In genomic region chr18:48950536-48951447, GRCh38 we compare ENCODE assay signal across 8 cellular contexts. TPM values are rescaled to one million over a fixed set of nuclear protein-coding genes. Genes with fewer than 3 reads are reported as not detected.
DNase-seq lines count a peak whose midpoint lies in the region; ATAC-seq and TF ChIP-seq lines count a peak whose summit lies in the region.

SMAD7 (minus strand) TSS chr18:48950965; CDS start chr18:48950424, 541 bp downstream.

- POLR2A ChIA-PET in BJ (lab: Charles Lee) (interaction anchor here (0.6 kb wide), 1 partner anchor 123 kb away, joined by 9 read pairs; no protein-coding TSS in a partner anchor), HCT116 (lab: Charles Lee) (no interaction called here)
- POLR2A ChIA-PET in activated CD8-positive, alpha-beta T cell treated with anti-CD3 and anti-CD28 coated beads, Interleukin-2, amount 10 ng/mL, durations not matched to agents 7 days and 5 days (lab: Charles Lee) = interaction anchor here (0.6 to 2.9 kb wide), 6 partner anchors 10 to 92 kb away, joined by 3 to 14 read pairs (median 3); no protein-coding TSS in a partner anchor

- TSS peak; percentile 73 for BruUV-seq in HCT116 (replicated peaks; lab: Mats Ljungman, UMichigan)

- intact Hi-C loops in HCT116 (cut with micrococcal nuclease) (no loop called here), prostate gland (cut with DNase I) (loop anchor here (10.0 kb wide), 1 partner anchor 234 kb away; no protein-coding TSS in a partner anchor)

- TF ChIP-seq RAD21 in HCT116 (IDR thresholded peaks at IDR 0.05; ENCODE audit: low read depth) = no peak

- no peaks in the 10 kb centered on the region for H3K9me3 ChIP-seq in HCT116 (ENCODE audit: control insufficient read depth in 1 of 2, insufficient read depth in 1 of 2, low read depth in 1 of 2, low read length in 2 of 2)
- no peaks in the 10 kb centered on the region for H3K9me3 ChIP-seq in cardiac muscle cell (ENCODE audit: low read depth)
- no peaks in the 10 kb centered on the region for H3K9me3 ChIP-seq in prostate gland

- no peak for DNase-seq in BJ (ENCODE audit: low read depth)
- DNase-seq in HCT116 (ENCODE audit: low read depth, low spot score) = no peak
- DNase-seq in activated CD8-positive, alpha-beta T cell treated with anti-CD3 and anti-CD28 coated beads, Interleukin-2, amount 10 ng/mL, durations not matched to agents 7 days and 5 days = no peak
- DNase-seq in cardiac muscle cell (ENCODE audit: low read depth in 1 of 2, low spot score in 1 of 2) = no peak
- DNase-seq in prostate gland (ENCODE audit: low spot score) = no peak
- DNase-seq in hippocampal formation (lab: John Stamatoyannopoulos, UW) = no peak
- no peak for DNase-seq in NCI-H2029 (lab: John Stamatoyannopoulos, UW)

- TF ChIP-seq CTCF in BJ (IDR thresholded peaks at IDR 0.05; ENCODE audit: insufficient read depth, low read depth, low read length) = no peak
- no peak for TF ChIP-seq CTCF in HCT116 (IDR thresholded peaks at IDR 0.05 in 2 of 3, conservative IDR thresholded peaks at IDR 0.05 in 1 of 3; ENCODE audit: borderline replicate concordance in 1 of 3, insufficient read depth in 1 of 3, low read depth in 2 of 3, low read length in 2 of 3)
- TF ChIP-seq CTCF in cardiac muscle cell (IDR thresholded peaks at IDR 0.05; ENCODE audit: low read depth, low read length) = no peak
- TF ChIP-seq CTCF in prostate gland (IDR thresholded peaks at IDR 0.05) = no peak

- H3K4me3 ChIP-seq in BJ (ENCODE audit: low read depth, low read length) (peak within 1 kb of the TSS; percentile 90), HCT116 (replicated peaks in 1 of 2; ENCODE audit: low read depth in 1 of 2, low read length in 2 of 2) (peak within 1 kb of the TSS; percentile 39 to 65), cardiac muscle cell (peak within 1 kb of the TSS; percentile 100), prostate gland (peak within 1 kb of the TSS; percentile 70 to 93)

- peak within 1 kb of the TSS; percentile 59 for H3K9ac ChIP-seq in HCT116 (ENCODE audit: low read length)

- peaks cover 4% of the 10 kb centered on the region for H3K27me3 Mint-ChIP-seq in activated CD8-positive, alpha-beta T cell treated with anti-CD3 and anti-CD28 coated beads, Interleukin-2, amount 10 ng/mL, durations not matched to agents 7 days and 5 days (ENCODE audit: low read depth)

- H3K9me3 Mint-ChIP-seq in activated CD8-positive, alpha-beta T cell treated with anti-CD3 and anti-CD28 coated beads, Interleukin-2, amount 10 ng/mL, durations not matched to agents 7 days and 5 days (ENCODE audit: insufficient read depth) = no peaks in the 10 kb centered on the region

- H3K27me3 ChIP-seq in BJ (ENCODE audit: control insufficient read depth, insufficient read depth, low read length) = no peaks in the 10 kb centered on the region
- H3K27me3 ChIP-seq in HCT116 (ENCODE audit: insufficient read depth, low read length) = peaks cover 18% of the 10 kb centered on the region; the same call in 1 of the 2 replicates
- no peaks in the 10 kb centered on the region for H3K27me3 ChIP-seq in cardiac muscle cell
- H3K27me3 ChIP-seq in prostate gland (replicated peaks; ENCODE audit: insufficient read depth) = no peaks in the 10 kb centered on the region

- no peak for TF ChIP-seq POLR2A in HCT116 (IDR thresholded peaks at IDR 0.05; ENCODE audit: borderline replicate concordance, extremely low read depth, insufficient read depth, insufficient read length)
- no peak for TF ChIP-seq POLR2A in prostate gland (IDR thresholded peaks at IDR 0.05)

- no peaks in the 10 kb centered on the region for H4K20me1 ChIP-seq in HCT116 (ENCODE audit: insufficient read depth)

- peak within 1 kb of the TSS; percentile 100 for H3K4me3 Mint-ChIP-seq in activated CD8-positive, alpha-beta T cell treated with anti-CD3 and anti-CD28 coated beads, Interleukin-2, amount 10 ng/mL, durations not matched to agents 7 days and 5 days

- H3K36me3 ChIP-seq in BJ (ENCODE audit: control insufficient read depth, insufficient read depth, low read length) (peaks cover 2% of the 10 kb centered on the region), HCT116 (ENCODE audit: control insufficient read depth in 1 of 2, insufficient read depth in 2 of 2, low read length in 2 of 2) (no peaks in the 10 kb centered on the region), cardiac muscle cell (peaks cover 18% of the 10 kb centered on the region), prostate gland (no peaks in the 10 kb centered on the region)

- peaks cover 49 to 79% of the 10 kb centered on the region in 2 experiments for H3K4me1 ChIP-seq in HCT116 (ENCODE audit: control insufficient read depth in 1 of 2, insufficient read depth in 2 of 2, low read length in 2 of 2)
- peaks cover 25% of the 10 kb centered on the region for H3K4me1 ChIP-seq in cardiac muscle cell (ENCODE audit: low read depth)
- peaks cover 12% of the 10 kb centered on the region for H3K4me1 ChIP-seq in prostate gland (replicated peaks)

- CTCF ChIA-PET in BJ (lab: Yijun Ruan, JAX) (interaction anchor here (0.7 kb wide), 1 partner anchor 19 kb away, joined by 4 read pairs; no protein-coding TSS in a partner anchor), HCT116 (lab: Charles Lee) (no interaction called here)
- CTCF ChIA-PET in activated CD8-positive, alpha-beta T cell treated with anti-CD3 and anti-CD28 coated beads, Interleukin-2, amount 10 ng/mL, durations not matched to agents 7 days and 5 days (lab: Charles Lee) = interaction anchor here (0.7 to 3.1 kb wide), 5 partner anchors 9 to 173 kb away, joined by 3 to 17 read pairs (median 3); no protein-coding TSS in a partner anchor

- H3K4me2 ChIP-seq in HCT116 (ENCODE audit: low read length) = peak within 1 kb of the TSS; percentile 79

- ATAC-seq in HCT116 = no peak
- no peak for ATAC-seq in activated CD8-positive, alpha-beta T cell treated with anti-CD3 and anti-CD28 coated beads, Interleukin-2, amount 10 ng/mL, durations not matched to agents 7 days and 5 days
- no peak for ATAC-seq in GM19023 (IDR thresholded peaks at IDR 0.05; ENCODE audit: unreplicated experiment)

- under 1% methylated on average over 60 of the region's 71 CpGs for WGBS in prostate gland

- H3K36me3 Mint-ChIP-seq in activated CD8-positive, alpha-beta T cell treated with anti-CD3 and anti-CD28 coated beads, Interleukin-2, amount 10 ng/mL, durations not matched to agents 7 days and 5 days (ENCODE audit: low read depth) = peaks cover 41% of the 10 kb centered on the region

- H2AFZ ChIP-seq in HCT116 (ENCODE audit: low read depth, low read length, poor library complexity, severe bottlenecking) = no peak within 1 kb of the TSS

- peak within 1 kb of the TSS; percentile 89 for H3K27ac Mint-ChIP-seq in activated CD8-positive, alpha-beta T cell treated with anti-CD3 and anti-CD28 coated beads, Interleukin-2, amount 10 ng/mL, durations not matched to agents 7 days and 5 days

- peaks cover 41% of the 10 kb centered on the region for H3K4me1 Mint-ChIP-seq in activated CD8-positive, alpha-beta T cell treated with anti-CD3 and anti-CD28 coated beads, Interleukin-2, amount 10 ng/mL, durations not matched to agents 7 days and 5 days (ENCODE audit: low read depth)

- RAD21 ChIA-PET in HCT116 (lab: Charles Lee; ENCODE audit: low non-redundant PET in 1 of 2, low total read pairs in 2 of 2, uncharacterized antibody in 2 of 2, unreplicated experiment in 2 of 2) = no interaction called here

- H3K27ac ChIP-seq in HCT116 (ENCODE audit: low read depth, low read length) (peak within 1 kb of the TSS; percentile 56; the same call in 1 of the 2 replicates), cardiac muscle cell (peak within 1 kb of the TSS; percentile 96), prostate gland (peak within 1 kb of the TSS; percentile 91 to 98)

- no peaks in the 10 kb centered on the region for H3K9me2 ChIP-seq in HCT116 (ENCODE audit: insufficient read depth)

- H3K79me2 ChIP-seq in HCT116 (ENCODE audit: insufficient read depth, low read length) = peaks cover 23% of the 10 kb centered on the region

TF ChIP-seq in HCT116, 20 proteins besides CTCF, POLR2A, EP300 and RAD21:
- peak; percentile 98; the same call in 1 of the 2 replicates for TF ChIP-seq EZH2phosphoT487 (IDR thresholded peaks at IDR 0.05; ENCODE audit: borderline replicate concordance)
- TF ChIP-seq JUND (IDR thresholded peaks at IDR 0.05) = no peak
- no peak for TF ChIP-seq EZH2 (IDR thresholded peaks at IDR 0.05)
- TF ChIP-seq, protein P1, sequence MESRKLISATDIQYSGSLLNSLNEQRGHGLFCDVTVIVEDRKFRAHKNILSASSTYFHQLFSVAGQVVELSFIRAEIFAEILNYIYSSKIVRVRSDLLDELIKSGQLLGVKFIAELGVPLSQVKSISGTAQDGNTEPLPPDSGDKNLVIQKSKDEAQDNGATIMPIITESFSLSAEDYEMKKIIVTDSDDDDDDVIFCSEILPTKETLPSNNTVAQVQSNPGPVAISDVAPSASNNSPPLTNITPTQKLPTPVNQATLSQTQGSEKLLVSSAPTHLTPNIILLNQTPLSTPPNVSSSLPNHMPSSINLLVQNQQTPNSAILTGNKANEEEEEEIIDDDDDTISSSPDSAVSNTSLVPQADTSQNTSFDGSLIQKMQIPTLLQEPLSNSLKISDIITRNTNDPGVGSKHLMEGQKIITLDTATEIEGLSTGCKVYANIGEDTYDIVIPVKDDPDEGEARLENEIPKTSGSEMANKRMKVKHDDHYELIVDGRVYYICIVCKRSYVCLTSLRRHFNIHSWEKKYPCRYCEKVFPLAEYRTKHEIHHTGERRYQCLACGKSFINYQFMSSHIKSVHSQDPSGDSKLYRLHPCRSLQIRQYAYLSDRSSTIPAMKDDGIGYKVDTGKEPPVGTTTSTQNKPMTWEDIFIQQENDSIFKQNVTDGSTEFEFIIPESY (IDR thresholded peaks at IDR 0.05; ENCODE audit: extremely low read depth, insufficient replicate concordance, low read length) = no peak
- no peak for TF ChIP-seq SP1 (IDR thresholded peaks at IDR 0.05; ENCODE audit: low read depth)
- TF ChIP-seq, protein P2, sequence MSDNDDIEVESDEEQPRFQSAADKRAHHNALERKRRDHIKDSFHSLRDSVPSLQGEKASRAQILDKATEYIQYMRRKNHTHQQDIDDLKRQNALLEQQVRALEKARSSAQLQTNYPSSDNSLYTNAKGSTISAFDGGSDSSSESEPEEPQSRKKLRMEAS (IDR thresholded peaks at IDR 0.05) = no peak
TF ChIP-seq in HCT116: peak in this region for 1.

RNA-seq across cellular contexts. Expression of gene SMAD7, which starts in this region (rescaled TPM):
- 21.0 and 24.2 TPM in 2 replicates for polyA plus RNA-seq in BJ (2011; rRNA removed)
- polyA minus RNA-seq in BJ (2011; rRNA and poly(A)+ RNA removed) = 38.7 and 56.0 TPM in 2 replicates
- 7.2 TPM for total RNA-seq in HCT116 (2021; ENCODE audit: unreplicated experiment)
- polyA plus RNA-seq in HCT116 (2012) = 3.6 and 4.2 TPM in 2 replicates
- 10 to 100 TPM; 23.8 to 24.1 TPM for total RNA-seq in activated CD8-positive, alpha-beta T cell treated with anti-CD3 and anti-CD28 coated beads, Interleukin-2, amount 10 ng/mL, durations not matched to agents 7 days and 5 days
- total RNA-seq in cardiac muscle cell = 93.1 and 129 TPM in 2 replicates
- polyA plus RNA-seq in cardiac muscle cell = 60.1 and 80.8 TPM in 2 replicates
- 10 to 100 TPM; 29.3 to 31.0 TPM for total RNA-seq in prostate gland
